Comparison of ENCODE assay signal across 7 cellular contexts in genomic region chr12:18250313-18250916, GRCh38. TPM values are rescaled to one million over a fixed set of nuclear protein-coding genes. Genes with fewer than 3 reads are reported as not detected.
DNase-seq lines count a peak whose midpoint lies in the region; ATAC-seq and TF ChIP-seq lines count a peak whose summit lies in the region.

No MANE protein-coding gene starts in this region.

- H3K18ac ChIP-seq in trophoblast cell (ENCODE audit: low read length), result no peak overlapping the region

- H2BK12ac ChIP-seq in trophoblast cell (ENCODE audit: low read length), result no peak overlapping the region

- H4K8ac ChIP-seq in trophoblast cell (ENCODE audit: low read depth, low read length), result no peak overlapping the region

- WGBS in trophoblast cell (ENCODE audit: extremely low coverage, insufficient coverage, insufficient read length), result no CpG with 5 or more reads among the region's 6 CpGs

- H3K27me3 ChIP-seq in MM.1S (replicated peaks; ENCODE audit: insufficient read depth, low read length) (no peaks in the 10 kb centered on the region), trophoblast cell (ENCODE audit: insufficient read depth, low read length) (no peaks in the 10 kb centered on the region)

- H4K12ac ChIP-seq in trophoblast cell (ENCODE audit: low read depth, low read length), result no peak overlapping the region

- H3K4me1 ChIP-seq in MM.1S (ENCODE audit: low read length), result peaks cover 20% of the 10 kb centered on the region
- H3K4me1 ChIP-seq in trophoblast cell (ENCODE audit: control insufficient read depth in 1 of 2, insufficient read depth in 2 of 2, low read length in 2 of 2), result peaks cover 0 to 4% of the 10 kb centered on the region in 2 experiments

- H3K9ac ChIP-seq in MM.1S (ENCODE audit: low read length) (no peak overlapping the region), trophoblast cell (ENCODE audit: low read length) (no peak overlapping the region)

- H3K27ac ChIP-seq in MM.1S (ENCODE audit: low read length) (no peak overlapping the region), trophoblast cell (ENCODE audit: low read depth, low read length) (no peak overlapping the region)

- H3K4me2 ChIP-seq in MM.1S (ENCODE audit: low read depth, low read length) (no peak overlapping the region), trophoblast cell (ENCODE audit: low read length) (no peak overlapping the region)

- H3K9me3 ChIP-seq in MM.1S (replicated peaks; ENCODE audit: insufficient read depth, low read length), result no peaks in the 10 kb centered on the region
- no peaks in the 10 kb centered on the region for H3K9me3 ChIP-seq in trophoblast cell (ENCODE audit: insufficient read depth, low read depth, low read length)

- H3K79me2 ChIP-seq in MM.1S (ENCODE audit: low read length) (no peaks in the 10 kb centered on the region), trophoblast cell (ENCODE audit: control insufficient read depth, insufficient read depth, low read length, poor library complexity) (no peaks in the 10 kb centered on the region)

- H3K4me3 ChIP-seq in MM.1S (ENCODE audit: low read length), result no peak overlapping the region
- no peak overlapping the region for H3K4me3 ChIP-seq in trophoblast cell (ENCODE audit: low read depth, low read length)

- DNase-seq in GM04504 (ENCODE audit: low read depth) (peak; percentile 29), MM.1S (peak; percentile 69), RPMI8226 (peak; percentile 64), fibroblast of gingiva (ENCODE audit: low read depth) (peak; percentile 59), trophoblast cell (peak; percentile 14 to 88)

- no peak overlapping the region for H2BK5ac ChIP-seq in trophoblast cell (ENCODE audit: low read depth, low read length, poor library complexity)

- H2AFZ ChIP-seq in MM.1S (ENCODE audit: low read length) (no peak overlapping the region), trophoblast cell (ENCODE audit: insufficient read depth, low read length, poor library complexity) (no peak overlapping the region)

- no peaks in the 10 kb centered on the region for H3K9me2 ChIP-seq in MM.1S (replicated peaks; ENCODE audit: insufficient read depth, low read length)

- 0 out of 2 replicates have a peak, but pooled peaks cover 5% of the 10 kb centered on the region for H3F3A ChIP-seq in MM.1S (ENCODE audit: insufficient read depth, low read length)

- H3K79me1 ChIP-seq in trophoblast cell (ENCODE audit: low read length), result no peaks in the 10 kb centered on the region

- no peaks in the 10 kb centered on the region for H4K20me1 ChIP-seq in MM.1S (ENCODE audit: insufficient read depth, low read length)

- ATAC-seq in esophagus mucosa (no peak), HG03196 (IDR thresholded peaks at IDR 0.05; ENCODE audit: unreplicated experiment) (no peak)

- no peak overlapping the region for H4K91ac ChIP-seq in trophoblast cell (ENCODE audit: low read depth, low read length)

- no peaks in the 10 kb centered on the region for H3K36me3 ChIP-seq in MM.1S (replicated peaks; ENCODE audit: insufficient read depth, low read length)
- no peaks in the 10 kb centered on the region for H3K36me3 ChIP-seq in trophoblast cell (ENCODE audit: control insufficient read depth in 1 of 2, insufficient read depth in 2 of 2, low read length in 2 of 2)

- H3K23ac ChIP-seq in trophoblast cell (ENCODE audit: low read length), result no peak overlapping the region

- no peak overlapping the region for H3K4ac ChIP-seq in trophoblast cell (ENCODE audit: low read depth, low read length)

- no peak overlapping the region for H2BK120ac ChIP-seq in trophoblast cell (ENCODE audit: insufficient read depth, low read length, poor library complexity)

- no peak overlapping the region for H2AK5ac ChIP-seq in trophoblast cell (ENCODE audit: low read length)

- no peak overlapping the region for H3K14ac ChIP-seq in trophoblast cell (ENCODE audit: low read length)

- peak; percentile 71 for TF ChIP-seq CTCF in MM.1S (IDR thresholded peaks at IDR 0.05; ENCODE audit: low read length)

RNA-seq across cellular contexts. Expression of gene PIK3C2G, which starts 10.9 kb away (rescaled TPM):
- 1.4 and 1.7 TPM in 2 replicates for polyA plus RNA-seq in trophoblast cell (2013)
- 5.8 TPM for total RNA-seq in esophagus mucosa
